ENCODE assay signal across 8 cellular contexts in the genomic region with DNA sequence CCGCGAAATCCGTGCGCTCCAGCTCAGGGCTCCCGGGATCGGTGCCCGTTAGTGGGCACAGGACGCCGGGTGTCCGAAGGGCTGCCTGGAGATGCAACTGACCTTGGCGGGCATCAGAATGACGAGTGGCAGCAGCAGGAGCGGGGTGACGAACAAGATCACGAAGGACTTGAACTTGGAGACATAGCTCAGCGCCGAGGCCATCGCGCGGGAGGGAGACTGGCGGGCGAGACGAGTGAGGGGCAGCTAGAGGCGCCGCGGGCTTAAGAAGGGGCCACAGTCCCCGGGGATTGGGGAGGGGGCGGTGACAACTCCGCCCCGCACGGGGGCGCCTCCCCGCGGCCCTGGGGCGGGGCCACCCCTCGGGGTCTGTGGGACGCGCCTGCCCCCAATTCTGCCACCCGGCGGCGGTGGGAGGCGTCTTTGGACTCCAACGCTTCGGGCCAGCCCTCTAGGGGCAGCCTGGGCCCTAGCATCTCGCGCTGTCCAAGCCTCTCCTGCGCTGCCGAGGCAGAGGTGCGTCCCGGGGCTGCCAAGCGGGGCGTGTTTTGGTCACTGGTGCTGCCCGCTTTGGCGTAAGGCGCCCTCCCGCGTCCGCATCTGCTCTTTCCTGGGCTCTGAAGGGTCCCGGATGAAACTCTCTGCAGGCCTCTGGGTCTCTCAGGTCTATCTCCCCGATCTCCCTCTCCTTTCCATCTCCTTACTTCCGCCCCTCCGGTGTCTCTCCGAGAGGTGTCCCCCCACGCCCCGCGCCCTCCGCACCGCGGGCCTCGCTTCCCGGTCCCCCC. TPM values are rescaled to one million over a fixed set of nuclear protein-coding genes. Genes with fewer than 3 reads are reported as not detected.
DNase-seq lines count a peak whose midpoint lies in the region; ATAC-seq and TF ChIP-seq lines count a peak whose summit lies in the region.

TSS of gene SLC13A5 (minus strand) at position 240 of the 788 bp plus-strand sequence. CDS start at position 204, 36 bp downstream.

- H3K9me3 Mint-ChIP-seq in WTC11 = peaks cover 30% of the 10 kb centered on the region
- H3K9me3 Mint-ChIP-seq in glutamatergic neuron (ENCODE audit: unreplicated experiment) = peaks cover 8% of the 10 kb centered on the region
- peaks cover 19% of the 10 kb centered on the region for H3K9me3 Mint-ChIP-seq in progenitor cell of endocrine pancreas (ENCODE audit: low read depth)

- H3K36me3 Mint-ChIP-seq in WTC11 = peaks cover 12% of the 10 kb centered on the region
- peaks cover 5% of the 10 kb centered on the region for H3K36me3 Mint-ChIP-seq in glutamatergic neuron (ENCODE audit: unreplicated experiment)
- H3K36me3 Mint-ChIP-seq in progenitor cell of endocrine pancreas (ENCODE audit: insufficient read depth) = no peaks in the 10 kb centered on the region

- H3K4me3 Mint-ChIP-seq in WTC11 (peak within 1 kb of the TSS; percentile 92), glutamatergic neuron (ENCODE audit: unreplicated experiment) (peak within 1 kb of the TSS; percentile 88), progenitor cell of endocrine pancreas (ENCODE audit: low read depth) (peak within 1 kb of the TSS; percentile 78)

- H3K27me3 Mint-ChIP-seq in WTC11 (ENCODE audit: low read depth) = peaks cover 63% of the 10 kb centered on the region
- peaks cover 22% of the 10 kb centered on the region for H3K27me3 Mint-ChIP-seq in glutamatergic neuron (ENCODE audit: unreplicated experiment)
- H3K27me3 Mint-ChIP-seq in progenitor cell of endocrine pancreas = peaks cover 50% of the 10 kb centered on the region

- peak; percentile 7 for DNase-seq in activated T-cell treated with anti-CD3 and anti-CD28 coated beads for 1 hour (ENCODE audit: low read depth)
- DNase-seq in activated T-cell treated with anti-CD3 and anti-CD28 coated beads for 4 hours = no peak
- DNase-seq in WTC11 (ENCODE audit: low spot score) = peak; percentile 87
- DNase-seq in glutamatergic neuron = peak; percentile 70
- DNase-seq in progenitor cell of endocrine pancreas (ENCODE audit: low spot score, unreplicated experiment) = peak; percentile 72
- no peak for DNase-seq in GDM1 (lab: John Stamatoyannopoulos, UW)

- CTCF ChIA-PET in WTC11 (lab: Charles Lee) = interaction anchor here (0.5 to 4.9 kb wide), 37 partner anchors 8 to 1274 kb away, joined by 3 to 104 read pairs (median 4); partner anchors contain the start of genes ALOX12, C1QBP, TEKT1 and XAF1

- H3K4me1 Mint-ChIP-seq in WTC11 = peaks cover 21% of the 10 kb centered on the region
- no peaks in the 10 kb centered on the region for H3K4me1 Mint-ChIP-seq in glutamatergic neuron (ENCODE audit: low read depth, unreplicated experiment)
- peaks cover 8% of the 10 kb centered on the region for H3K4me1 Mint-ChIP-seq in progenitor cell of endocrine pancreas (ENCODE audit: low read depth)

- ATAC-seq in WTC11 (peak; percentile 90), GM19023 (IDR thresholded peaks at IDR 0.05; ENCODE audit: unreplicated experiment) (no peak), HG03139 (IDR thresholded peaks at IDR 0.05; ENCODE audit: unreplicated experiment) (no peak)

- POLR2A ChIA-PET in WTC11 (lab: Charles Lee) = interaction anchor here (1.0 kb wide), 1 partner anchor 37 kb away, joined by 3 read pairs; no protein-coding TSS in a partner anchor

- H3K27ac Mint-ChIP-seq in WTC11 (no peak within 1 kb of the TSS), glutamatergic neuron (ENCODE audit: unreplicated experiment) (no peak within 1 kb of the TSS), progenitor cell of endocrine pancreas (peak within 1 kb of the TSS; percentile 84)

- peak; percentile 29; the same call in 1 of the 2 replicates for TF ChIP-seq CTCF in WTC11 (IDR thresholded peaks at IDR 0.05)
- peak; percentile 55 for TF ChIP-seq CTCF in glutamatergic neuron (IDR thresholded peaks at IDR 0.05; ENCODE audit: partially characterized antibody, unreplicated experiment)
- TF ChIP-seq CTCF in progenitor cell of endocrine pancreas (IDR thresholded peaks at IDR 0.05; ENCODE audit: unreplicated experiment) = peak; percentile 72

TF ChIP-seq in WTC11, 78 proteins besides CTCF, POLR2A, EP300 and RAD21 (continues in another document):
- TF ChIP-seq FOXK1 (CRISPR knock-in tag; IDR thresholded peaks at IDR 0.05) = peak; percentile 12; the same call in 1 of the 2 replicates
- no peak for TF ChIP-seq GTF2I (CRISPR knock-in tag; conservative IDR thresholded peaks at IDR 0.05)
- TF ChIP-seq TEAD4 (CRISPR knock-in tag; IDR thresholded peaks at IDR 0.05) = no peak
- TF ChIP-seq, protein P1, sequence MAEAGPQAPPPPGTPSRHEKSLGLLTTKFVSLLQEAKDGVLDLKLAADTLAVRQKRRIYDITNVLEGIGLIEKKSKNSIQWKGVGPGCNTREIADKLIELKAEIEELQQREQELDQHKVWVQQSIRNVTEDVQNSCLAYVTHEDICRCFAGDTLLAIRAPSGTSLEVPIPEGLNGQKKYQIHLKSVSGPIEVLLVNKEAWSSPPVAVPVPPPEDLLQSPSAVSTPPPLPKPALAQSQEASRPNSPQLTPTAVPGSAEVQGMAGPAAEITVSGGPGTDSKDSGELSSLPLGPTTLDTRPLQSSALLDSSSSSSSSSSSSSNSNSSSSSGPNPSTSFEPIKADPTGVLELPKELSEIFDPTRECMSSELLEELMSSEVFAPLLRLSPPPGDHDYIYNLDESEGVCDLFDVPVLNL (CRISPR knock-in tag; IDR thresholded peaks at IDR 0.05; ENCODE audit: borderline replicate concordance, low read depth) = no peak
- no peak for TF ChIP-seq IRF1 (CRISPR knock-in tag; IDR thresholded peaks at IDR 0.05)
- TF ChIP-seq ZNF423 (CRISPR knock-in tag; IDR thresholded peaks at IDR 0.05) = no peak
- TF ChIP-seq TP53 (CRISPR knock-in tag; IDR thresholded peaks at IDR 0.05) = no peak
- no peak for TF ChIP-seq NFATC4 (CRISPR knock-in tag; IDR thresholded peaks at IDR 0.05)
- TF ChIP-seq, protein P2, sequence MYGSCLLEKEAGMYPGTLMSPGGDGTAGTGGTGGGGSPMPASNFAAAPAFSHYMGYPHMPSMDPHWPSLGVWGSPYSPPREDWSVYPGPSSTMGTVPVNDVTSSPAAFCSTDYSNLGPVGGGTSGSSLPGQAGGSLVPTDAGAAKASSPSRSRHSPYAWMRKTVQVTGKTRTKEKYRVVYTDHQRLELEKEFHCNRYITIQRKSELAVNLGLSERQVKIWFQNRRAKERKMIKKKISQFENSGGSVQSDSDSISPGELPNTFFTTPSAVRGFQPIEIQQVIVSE (CRISPR knock-in tag; IDR thresholded peaks at IDR 0.05; ENCODE audit: borderline replicate concordance) = no peak
- TF ChIP-seq SP1 (CRISPR knock-in tag; conservative IDR thresholded peaks at IDR 0.05) = peak; percentile 61; the same call in 1 of the 2 replicates
- TF ChIP-seq FOXP4 (CRISPR knock-in tag; IDR thresholded peaks at IDR 0.05) = no peak
- no peak for TF ChIP-seq ZNF317 (CRISPR knock-in tag; IDR thresholded peaks at IDR 0.05; ENCODE audit: borderline replicate concordance, low read depth)
- peak; percentile 61 for TF ChIP-seq HMGXB4 (CRISPR knock-in tag; IDR thresholded peaks at IDR 0.05)
- no peak for TF ChIP-seq MYBL2 (CRISPR knock-in tag; IDR thresholded peaks at IDR 0.05)
- no peak for TF ChIP-seq GRHL2 (CRISPR knock-in tag; IDR thresholded peaks at IDR 0.05; ENCODE audit: insufficient replicate concordance, severe bottlenecking)
- no peak for TF ChIP-seq TCF7 (CRISPR knock-in tag; IDR thresholded peaks at IDR 0.05; ENCODE audit: low read depth)
- TF ChIP-seq ZMAT4 (CRISPR knock-in tag; IDR thresholded peaks at IDR 0.05) = no peak
- no peak for TF ChIP-seq ELF4 (CRISPR knock-in tag; IDR thresholded peaks at IDR 0.05; ENCODE audit: low read depth)
- no peak for TF ChIP-seq CBFB (CRISPR knock-in tag; IDR thresholded peaks at IDR 0.05; ENCODE audit: low read depth)

RNA-seq across cellular contexts. Expression of gene SLC13A5, which starts in this region (rescaled TPM):
- total RNA-seq in WTC11 (2021) (1.6 to 2.3 TPM (median 1.8 TPM) in 3 replicates), glutamatergic neuron (ENCODE audit: unreplicated experiment) (not detected), progenitor cell of endocrine pancreas (0.93 and 1.1 TPM in 2 replicates)

Comparison
In these comparisons a context has a peak if more than half of its experiments do, and no peak if none do; other contexts are left out.
1. DNase-seq: peak in activated T-cell treated with anti-CD3 and anti-CD28 coated beads for 1 hour (single experiment), WTC11 (single experiment) and progenitor cell of endocrine pancreas (single experiment); none in activated T-cell treated with anti-CD3 and anti-CD28 coated beads for 4 hours (single experiment) and GDM1 (single experiment).
2. Peak in DNase-seq in glutamatergic neuron; RNA of the gene not detected or under 1 TPM.
3. Peak in every context shown above with its lines, with median percentiles within 50 percentile points of each other: H3K4me3 Mint-ChIP-seq and CTCF ChIP-seq.